In the genomic region with DNA sequence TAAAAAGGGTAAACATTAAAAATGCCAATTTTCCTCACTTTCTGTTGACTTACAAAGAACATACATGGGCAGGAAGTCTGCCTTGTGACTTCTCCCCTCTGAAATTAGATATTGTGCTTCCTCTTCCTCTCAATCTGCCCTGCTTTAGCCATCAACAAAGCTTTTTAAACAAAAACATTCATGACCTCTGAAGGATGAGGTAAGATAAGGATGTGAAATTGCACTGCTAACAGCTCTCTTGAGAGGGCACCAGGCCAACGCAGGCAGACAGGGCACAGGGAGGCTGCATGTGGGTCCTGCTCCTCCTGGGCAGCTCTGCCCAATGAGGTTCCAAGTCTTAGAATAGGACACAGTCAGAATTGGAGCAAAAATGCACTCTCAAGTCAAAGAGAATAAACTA, we compare ENCODE assay signal across 8 cellular contexts.
DNase-seq lines count a peak whose midpoint lies in the region; ATAC-seq, FAIRE-seq and TF ChIP-seq lines count a peak whose summit lies in the region.

No MANE protein-coding gene starts in this region.

- no peaks in the 10 kb centered on the region for H3F3A ChIP-seq in smooth muscle cell (ENCODE audit: low read depth)

- intact Hi-C loops in kidney (cut with DNase I) (no loop called here), transverse colon (cut with DNase I; ENCODE audit: low total_unique reads) (no loop called here)

- no peak overlapping the region for H3K4me3 ChIP-seq in Karpas-422 (ENCODE audit: low read length)
- H3K4me3 ChIP-seq in kidney (ENCODE audit: low read length in 2 of 2), result no peak overlapping the region
- H3K4me3 ChIP-seq in transverse colon, result no peak overlapping the region
- no peak overlapping the region for H3K4me3 ChIP-seq in smooth muscle cell

- no peaks in the 10 kb centered on the region for H3K79me2 ChIP-seq in Karpas-422 (ENCODE audit: low read length)
- H3K79me2 ChIP-seq in smooth muscle cell (ENCODE audit: low read depth), result no peaks in the 10 kb centered on the region

- TF ChIP-seq POLR2A in GM12891 (IDR thresholded peaks at IDR 0.05; ENCODE audit: low read depth, low read length), result no peak
- TF ChIP-seq POLR2A in transverse colon (IDR thresholded peaks at IDR 0.05), result peak; percentile 24

- H3K36me3 ChIP-seq in Karpas-422 (ENCODE audit: insufficient read depth, low read length), result no peaks in the 10 kb centered on the region
- peaks cover 2 to 8% of the 10 kb centered on the region in 2 donors for H3K36me3 ChIP-seq in kidney (ENCODE audit: control insufficient read depth in 1 of 2, insufficient read depth in 2 of 2, low read length in 2 of 2)
- H3K36me3 ChIP-seq in transverse colon, result peaks cover 0 to 16% (median 5%) of the 10 kb centered on the region in 4 donors
- peaks cover 9% of the 10 kb centered on the region for H3K36me3 ChIP-seq in smooth muscle cell (ENCODE audit: low read depth)

- H3K27ac Mint-ChIP-seq in activated T-cell treated with anti-CD3 and anti-CD28 coated beads, Interleukin-2, amount 50 U/mL, for 72 hours, result peak overlapping the region; percentile 86

- H4K20me1 ChIP-seq in Karpas-422 (ENCODE audit: insufficient read depth, low read depth, low read length) (no peaks in the 10 kb centered on the region), smooth muscle cell (ENCODE audit: low read depth) (no peaks in the 10 kb centered on the region)

- peaks cover 3 to 18% of the 10 kb centered on the region in 2 donors for H3K36me3 Mint-ChIP-seq in activated T-cell treated with anti-CD3 and anti-CD28 coated beads, Interleukin-2, amount 50 U/mL, for 72 hours (ENCODE audit: insufficient read depth in 2 of 2)

- H3K27me3 ChIP-seq in Karpas-422 (ENCODE audit: low read length), result no peaks in the 10 kb centered on the region
- no peaks in the 10 kb centered on the region for H3K27me3 ChIP-seq in transverse colon
- H3K27me3 ChIP-seq in smooth muscle cell (ENCODE audit: low read depth), result no peaks in the 10 kb centered on the region

- peak in 1 of 2 donors; percentile 66 for ATAC-seq in activated T-cell treated with anti-CD3 and anti-CD28 coated beads, Interleukin-2, amount 50 U/mL, for 72 hours (replicated peaks in 1 of 2)

- H3K4me1 Mint-ChIP-seq in activated T-cell treated with anti-CD3 and anti-CD28 coated beads, Interleukin-2, amount 50 U/mL, for 72 hours (ENCODE audit: low read depth), result peaks cover 12% of the 10 kb centered on the region

- no peak for TF ChIP-seq CTCF in kidney (IDR thresholded peaks at IDR 0.05; ENCODE audit: borderline replicate concordance, extremely low read depth, insufficient read depth)
- no peak for TF ChIP-seq CTCF in transverse colon (IDR thresholded peaks at IDR 0.05)
- TF ChIP-seq CTCF in smooth muscle cell (IDR thresholded peaks at IDR 0.05; ENCODE audit: borderline replicate concordance, insufficient read depth, poor library complexity, severe bottlenecking), result no peak

- FAIRE-seq in GM12891 (lab: Jason Lieb, UNC) (peak; percentile 35), kidney (lab: Jason Lieb, UNC) (no peak)

- H2AFZ ChIP-seq in Karpas-422 (ENCODE audit: low read length) (no peak overlapping the region), smooth muscle cell (ENCODE audit: low read depth) (no peak overlapping the region)

- H3K9me3 ChIP-seq in Karpas-422 (ENCODE audit: low read length), result no peaks in the 10 kb centered on the region
- H3K9me3 ChIP-seq in kidney (ENCODE audit: control insufficient read depth in 1 of 2, low read length in 2 of 2), result no peaks in the 10 kb centered on the region
- no peaks in the 10 kb centered on the region for H3K9me3 ChIP-seq in transverse colon
- no peaks in the 10 kb centered on the region for H3K9me3 ChIP-seq in smooth muscle cell (replicated peaks; ENCODE audit: low read depth)

- in situ Hi-C loops in transverse colon (cut with MboI; ENCODE audit: low pct_ligation_motif_present in 1 of 4, low pct_unique_long_range_greater_than_20kb in 1 of 4, low sequenced_read_pairs in 3 of 4), result no loop called here

- TF ChIP-seq EP300 in transverse colon (IDR thresholded peaks at IDR 0.05; ENCODE audit: low read depth), result no peak

- DNase-seq in GM12891 (ENCODE audit: insufficient read length, low spot score), result peak; percentile 12
- DNase-seq in Karpas-422, result peak; percentile 46
- DNase-seq in activated T-cell treated with anti-CD3 and anti-CD28 coated beads, Interleukin-2, amount 50 U/mL, for 72 hours, result no peak
- DNase-seq in kidney, result peak; percentile 80
- peak; percentile 53 for DNase-seq in transverse colon
- no peak for DNase-seq in smooth muscle cell (lab: John Stamatoyannopoulos, UW; ENCODE audit: unreplicated experiment)
- DNase-seq in NCI-H774 (lab: John Stamatoyannopoulos, UW), result no peak
- DNase-seq in SK-N-DZ (ENCODE audit: low spot score), result no peak

- H3K9me3 Mint-ChIP-seq in activated T-cell treated with anti-CD3 and anti-CD28 coated beads, Interleukin-2, amount 50 U/mL, for 72 hours, result no peaks in the 10 kb centered on the region

- H3K9me2 ChIP-seq in Karpas-422 (replicated peaks; ENCODE audit: insufficient read depth, low read length), result no peaks in the 10 kb centered on the region

- peak overlapping the region; percentile 59 for H3K27ac ChIP-seq in Karpas-422 (ENCODE audit: low read length)
- no peak overlapping the region for H3K27ac ChIP-seq in kidney (ENCODE audit: low read depth in 2 of 2, low read length in 2 of 2)
- H3K27ac ChIP-seq in transverse colon, result peak overlapping the region; percentile 36 to 46 (median 40)
- H3K27ac ChIP-seq in smooth muscle cell (ENCODE audit: low read depth), result no peak overlapping the region

- no peaks in the 10 kb centered on the region for H3K27me3 Mint-ChIP-seq in activated T-cell treated with anti-CD3 and anti-CD28 coated beads, Interleukin-2, amount 50 U/mL, for 72 hours (ENCODE audit: low read depth)

- WGBS in transverse colon (ENCODE audit: low coverage in 1 of 2), 2 donors, result 21 to 40% methylated on average over 1 of the region's 1 CpG
- 89% methylated on average over 1 of the region's 1 CpG for WGBS in smooth muscle cell (ENCODE audit: low lambda C conversion rate)

- H3K9ac ChIP-seq in Karpas-422 (ENCODE audit: low read length) (0 out of 2 replicates have a peak overlapping the region, but pooled peaks have one; percentile 9), kidney (ENCODE audit: low read length in 2 of 2) (no peak overlapping the region), smooth muscle cell (ENCODE audit: low read depth) (no peak overlapping the region)

- no peak overlapping the region for H3K4me3 Mint-ChIP-seq in activated T-cell treated with anti-CD3 and anti-CD28 coated beads, Interleukin-2, amount 50 U/mL, for 72 hours

- no peak overlapping the region for H3K4me2 ChIP-seq in Karpas-422 (ENCODE audit: low read depth, low read length, poor library complexity, severe bottlenecking)
- no peak overlapping the region for H3K4me2 ChIP-seq in smooth muscle cell

- H3K4me1 ChIP-seq in Karpas-422 (ENCODE audit: low read length), result peaks cover 10% of the 10 kb centered on the region
- H3K4me1 ChIP-seq in kidney (ENCODE audit: control insufficient read depth in 1 of 2, insufficient read depth in 1 of 2, low read depth in 1 of 2, low read length in 2 of 2), result no peaks in the 10 kb centered on the region
- H3K4me1 ChIP-seq in transverse colon, result peaks cover 4 to 12% (median 6%) of the 10 kb centered on the region in 4 donors
- no peaks in the 10 kb centered on the region for H3K4me1 ChIP-seq in smooth muscle cell (ENCODE audit: low read depth)

TF ChIP-seq in GM12891, 5 proteins besides CTCF, POLR2A, EP300 and RAD21:
- no peak for TF ChIP-seq PAX5 (IDR thresholded peaks at IDR 0.05; ENCODE audit: insufficient read depth, low read length, severe bottlenecking)
- TF ChIP-seq SPI1 (IDR thresholded peaks at IDR 0.05; ENCODE audit: low read depth, low read length), result peak; percentile 56
- TF ChIP-seq POU2F2 (IDR thresholded peaks at IDR 0.05; ENCODE audit: low read depth, low read length), result no peak
- TF ChIP-seq TAF1 (IDR thresholded peaks at IDR 0.05; ENCODE audit: low read depth, low read length), result no peak
- no peak for TF ChIP-seq POLR2AphosphoS5 (IDR thresholded peaks at IDR 0.05; ENCODE audit: low read depth, low read length)

Comparison
In these comparisons a context has a peak if more than half of its experiments do, and no peak if none do; other contexts are left out.
1. DNase-seq: peak in GM12891 (single experiment), Karpas-422 (single experiment), kidney (single experiment) and transverse colon (single experiment); none in activated T-cell treated with anti-CD3 and anti-CD28 coated beads, Interleukin-2, amount 50 U/mL, for 72 hours (0 of 2), smooth muscle cell (single experiment), NCI-H774 (single experiment) and SK-N-DZ (single experiment).
2. H3K27ac ChIP-seq: peak in Karpas-422 (single experiment) and transverse colon (4 of 4); none in kidney (0 of 2) and smooth muscle cell (single experiment).